ENCODE assay signal across 27 cellular contexts in the genomic region with DNA sequence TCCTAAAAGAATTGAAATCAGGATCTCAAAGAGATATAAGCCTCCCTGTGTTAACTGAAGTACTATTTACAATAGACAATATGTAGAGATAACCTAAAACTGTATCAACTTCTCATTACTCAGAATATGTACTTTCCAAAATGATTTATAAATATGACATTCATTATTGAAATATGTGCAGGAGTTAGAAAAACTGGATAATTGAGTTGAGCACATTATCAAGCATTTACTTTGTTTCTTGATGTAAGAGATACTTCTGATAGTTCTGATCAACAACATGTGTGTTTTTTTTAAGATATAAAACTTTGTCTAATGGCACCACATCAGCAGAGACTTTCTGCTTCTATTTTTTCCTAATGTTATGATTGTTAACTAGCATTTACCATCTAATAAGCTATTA. TPM values are rescaled to one million over a fixed set of nuclear protein-coding genes. Genes with fewer than 3 reads are reported as not detected.
"Had no signal": no experiment of that assay in that cellular context is flagged by ENCODE, and none has a peak within 500 bp of the region (broad histone marks: within the 10 kb centered on the region; RNA-seq: fewer than 3 reads in every experiment).

No MANE protein-coding gene starts in this region.

- H3K36me3 ChIP-seq: neutrophil, right lobe of liver, sigmoid colon, stomach, thoracic aorta, thyroid gland, tibial nerve, upper lobe of left lung, vagina had no signal

- ATAC-seq: naive thymus-derived CD8-positive, alpha-beta T cell; natural killer cell treated with Interleukin-12 subunit alpha and Interleukin-12 subunit beta and Interleukin-15 and Interleukin-18, amount 100 ng/mL, for 72 hours; psoas muscle; right cardiac atrium; right lobe of liver; stimulated activated effector memory CD8-positive, alpha-beta T cell treated with anti-CD3 and anti-CD28 coated beads, Interleukin-12 subunit alpha, Interleukin-12 subunit beta, amount 100 ng/mL, for 72 hours; stimulated activated naive B cell treated with anti-CD40 and anti-IgM and Interleukin-4, amounts not matched to agents 10 μg/mL and 1 μg/mL and 100 μg/mL, for 72 hours had no signal

- H2AFZ ChIP-seq: parathyroid adenoma had no signal

- H3K79me2 ChIP-seq: parathyroid adenoma had no signal

- H3K9me3 ChIP-seq: neutrophil, psoas muscle, right lobe of liver, sigmoid colon, stomach, thoracic aorta, thyroid gland, tibial nerve, upper lobe of left lung, vagina had no signal

- H3K4me1 ChIP-seq: parathyroid adenoma, right lobe of liver, sigmoid colon, stomach, thyroid gland, tibial nerve, upper lobe of left lung, vagina had no signal

- FAIRE-seq: small intestine, urothelium cell line had no signal

- H3K9ac ChIP-seq: parathyroid adenoma had no signal

- DNase-seq: naive thymus-derived CD8-positive, alpha-beta T cell; nephron progenitor cell; nucleus accumbens; posterior cingulate gyrus; psoas muscle; right cardiac atrium; right lobe of liver; sigmoid colon; small intestine; stimulated activated CD4-positive, alpha-beta T cell treated with anti-CD3 and anti-CD28 coated beads, Interleukin-15, amount 100 ng/mL, for 24 hours; stimulated activated CD4-positive, alpha-beta T cell treated with anti-CD3 and anti-CD28 coated beads, Interleukin-2, amount 100 ng/mL, for 24 hours; stimulated activated CD4-positive, alpha-beta T cell treated with anti-CD3 and anti-CD28 coated beads, Interleukin-2, amount 100 ng/mL, for 48 hours; stimulated activated CD4-positive, alpha-beta T cell treated with anti-CD3 and anti-CD28 coated beads, Interleukin-4, amount 100 ng/mL, for 24 hours; stimulated activated naive B cell treated with anti-CD40 and anti-IgM and Interleukin-4, amounts not matched to agents 10 μg/mL and 1 μg/mL and 100 μg/mL, for 72 hours; stimulated activated naive CD4-positive, alpha-beta T cell treated with Interleukin-2 at 50 U/mL for 16 hours; stomach; thyroid gland; trophoblast cell; upper lobe of left lung had no signal

- H3K4me3 ChIP-seq: psoas muscle, right lobe of liver, sigmoid colon, stomach, thoracic aorta, thyroid gland, tibial nerve, upper lobe of left lung, vagina had no signal

- H3K27ac ChIP-seq: neutrophil, parathyroid adenoma, psoas muscle, right lobe of liver, sigmoid colon, stomach, thoracic aorta, thyroid gland, tibial nerve, upper lobe of left lung, vagina had no signal

- H3K27me3 ChIP-seq: neutrophil, right lobe of liver, sigmoid colon, stomach, thyroid gland, tibial nerve, upper lobe of left lung, vagina had no signal

RNA-seq across cellular contexts. Expression of a gene that starts 38.2 kb away (rescaled TPM):
- polyA plus RNA-seq: naive thymus-derived CD8-positive, alpha-beta T cell; right cardiac atrium; small intestine had no signal

RNA-seq across cellular contexts. Expression of a gene that starts 41.9 kb away (rescaled TPM):
- polyA plus RNA-seq: naive thymus-derived CD8-positive, alpha-beta T cell; psoas muscle; right cardiac atrium; sigmoid colon; stomach had no signal
